ENCODE assay signal across 19 cellular contexts in genomic region chr19:11192957-11193939, GRCh38. TPM values are rescaled to one million over a fixed set of nuclear protein-coding genes. Genes with fewer than 3 reads are reported as not detected.
DNase-seq lines count a peak whose midpoint lies in the region; ATAC-seq and TF ChIP-seq lines count a peak whose summit lies in the region.
"Had no signal": no experiment of that assay in that cellular context is flagged by ENCODE, and none has a peak within 500 bp of the region (broad histone marks: within the 10 kb centered on the region; RNA-seq: fewer than 3 reads in every experiment).

No MANE protein-coding gene starts in this region.

- H3K36me3 Mint-ChIP-seq in naive thymus-derived CD8-positive, alpha-beta T cell, result no peaks in the 10 kb centered on the region

- peaks cover 3 to 19% (median 11%) of the 10 kb centered on the region in 5 donors for H3K27me3 Mint-ChIP-seq in naive thymus-derived CD8-positive, alpha-beta T cell

- TF ChIP-seq EP300 in gastroesophageal sphincter (IDR thresholded peaks at IDR 0.05) (no peak), upper lobe of left lung (IDR thresholded peaks at IDR 0.05) (no peak)

- peak; percentile 63 for DNase-seq in RWPE2 (ENCODE audit: low spot score)
- DNase-seq in upper lobe of left lung, result peak in 1 of 2 donors; percentile 84
- no peak for DNase-seq in naive thymus-derived CD8-positive, alpha-beta T cell
- DNase-seq in NCI-H1694 (lab: John Stamatoyannopoulos, UW), result no peak
- DNase-seq: activated B cell treated with CpG ODN at 0.5 μM for 24 hours; activated naive CD8-positive, alpha-beta T cell treated with anti-CD3 and anti-CD28 coated beads, Interleukin-2, amount 50 U/mL, for 24 hours; effector memory CD4-positive, alpha-beta T cell; H7; midbrain; MM.1S; NCI-H1694 treated with DMSO at 0.1 percent for 48 hours; NCI-H510A; SJCRH30; stimulated activated naive CD4-positive, alpha-beta T cell had no signal

- no peak for TF ChIP-seq CTCF in RWPE2 (IDR thresholded peaks at IDR 0.05; ENCODE audit: poor library complexity, severe bottlenecking)
- TF ChIP-seq CTCF in gastroesophageal sphincter (IDR thresholded peaks at IDR 0.05), result no peak
- no peak for TF ChIP-seq CTCF in upper lobe of left lung (IDR thresholded peaks at IDR 0.05)

- H3K9me3 Mint-ChIP-seq in naive thymus-derived CD8-positive, alpha-beta T cell, result no peaks in the 10 kb centered on the region
- H3K9me3 Mint-ChIP-seq: activated B cell treated with CpG ODN at 0.5 μM for 24 hours; activated naive CD8-positive, alpha-beta T cell treated with anti-CD3 and anti-CD28 coated beads, Interleukin-2, amount 50 U/mL, for 24 hours had no signal

- ATAC-seq in RWPE2 (ENCODE audit: low read depth) (no peak), gastroesophageal sphincter (no peak), upper lobe of left lung (ENCODE audit: low FRiP score in 2 of 2) (no peak), HG02870 (IDR thresholded peaks at IDR 0.05; ENCODE audit: unreplicated experiment) (no peak)
- no peak for ATAC-seq in naive thymus-derived CD8-positive, alpha-beta T cell
- ATAC-seq: activated naive CD8-positive, alpha-beta T cell treated with anti-CD3 and anti-CD28 coated beads, Interleukin-2, amount 50 U/mL, for 24 hours had no signal

- H3K27me3 ChIP-seq in RWPE2 (ENCODE audit: insufficient read depth, poor library complexity, severe bottlenecking) (no peaks in the 10 kb centered on the region), gastroesophageal sphincter (no peaks in the 10 kb centered on the region), rectal smooth muscle tissue (ENCODE audit: control insufficient read depth, insufficient read depth, low read length) (no peaks in the 10 kb centered on the region), upper lobe of left lung (no peaks in the 10 kb centered on the region)
- H3K27me3 ChIP-seq: cardiac muscle cell, SJCRH30 had no signal

- H3K9me3 ChIP-seq in RWPE2 (ENCODE audit: severe bottlenecking) (no peaks in the 10 kb centered on the region), gastroesophageal sphincter (no peaks in the 10 kb centered on the region), upper lobe of left lung (no peaks in the 10 kb centered on the region)
- H3K9me3 ChIP-seq: SJCRH30 had no signal

- H3K36me3 ChIP-seq in RWPE2 (ENCODE audit: low read depth), result peaks cover 27% of the 10 kb centered on the region
- peaks cover 0 to 60% of the 10 kb centered on the region in 2 donors for H3K36me3 ChIP-seq in gastroesophageal sphincter
- H3K36me3 ChIP-seq in rectal smooth muscle tissue (ENCODE audit: control insufficient read depth, insufficient read depth, low read length), result peaks cover 2% of the 10 kb centered on the region
- peaks cover 8 to 45% (median 19%) of the 10 kb centered on the region in 4 donors for H3K36me3 ChIP-seq in upper lobe of left lung

- no peak overlapping the region for H3K27ac Mint-ChIP-seq in naive thymus-derived CD8-positive, alpha-beta T cell
- H3K27ac Mint-ChIP-seq: activated B cell treated with CpG ODN at 0.5 μM for 24 hours; activated naive CD8-positive, alpha-beta T cell treated with anti-CD3 and anti-CD28 coated beads, Interleukin-2, amount 50 U/mL, for 24 hours had no signal

- TF ChIP-seq POLR2A in gastroesophageal sphincter (IDR thresholded peaks at IDR 0.05) (no peak), upper lobe of left lung (IDR thresholded peaks at IDR 0.05) (no peak)

- H3K4me3 ChIP-seq in RWPE2 (ENCODE audit: severe bottlenecking) (no peak overlapping the region), gastroesophageal sphincter (peak overlapping the region; percentile 0 to 86), rectal smooth muscle tissue (ENCODE audit: low read length) (peak overlapping the region; percentile 22), upper lobe of left lung (peak overlapping the region in 1 of 4 donors; percentile 84)
- H3K4me3 ChIP-seq: cardiac muscle cell, SJCRH30 had no signal

- no peak overlapping the region for H3K9ac ChIP-seq in rectal smooth muscle tissue (ENCODE audit: low read length)

- POLR2A ChIA-PET in naive thymus-derived CD8-positive, alpha-beta T cell (lab: Charles Lee), result no interaction called here

- H3K27ac ChIP-seq in RWPE2 (ENCODE audit: poor library complexity, severe bottlenecking) (no peak overlapping the region), gastroesophageal sphincter (peak overlapping the region; percentile 80 to 99 (median 96)), rectal smooth muscle tissue (ENCODE audit: low read depth, low read length) (peak overlapping the region; percentile 85), upper lobe of left lung (peak overlapping the region; percentile 16 to 92 (median 78))
- H3K27ac ChIP-seq: cardiac muscle cell, SJCRH30 had no signal

- no peak overlapping the region for H3K4me3 Mint-ChIP-seq in naive thymus-derived CD8-positive, alpha-beta T cell
- H3K4me3 Mint-ChIP-seq: activated B cell treated with CpG ODN at 0.5 μM for 24 hours; activated naive CD8-positive, alpha-beta T cell treated with anti-CD3 and anti-CD28 coated beads, Interleukin-2, amount 50 U/mL, for 24 hours had no signal

- H3K4me1 Mint-ChIP-seq in naive thymus-derived CD8-positive, alpha-beta T cell, result peaks cover 5 to 14% (median 10%) of the 10 kb centered on the region in 4 donors

- 51% methylated on average over 3 of the region's 68 CpGs; no CpG with 5 or more reads in 1 of the 2 donors for WGBS in gastroesophageal sphincter (ENCODE audit: low coverage in 1 of 2), 2 donors
- 95 to 97% methylated on average over 18 to 53 of the region's 68 CpGs for WGBS in upper lobe of left lung, 2 donors

- peaks cover 7% of the 10 kb centered on the region for H3K4me1 ChIP-seq in RWPE2 (ENCODE audit: insufficient read depth, poor library complexity, severe bottlenecking)
- peaks cover 2 to 92% (median 56%) of the 10 kb centered on the region in 3 donors for H3K4me1 ChIP-seq in gastroesophageal sphincter
- peaks cover 46% of the 10 kb centered on the region for H3K4me1 ChIP-seq in rectal smooth muscle tissue (ENCODE audit: control insufficient read depth, insufficient read depth, low read length)
- H3K4me1 ChIP-seq in upper lobe of left lung, result peaks cover 75 to 88% (median 80%) of the 10 kb centered on the region in 4 donors

RNA-seq across cellular contexts. Expression of gene KANK2, which starts 4.1 kb away (rescaled TPM):
- total RNA-seq in gastroesophageal sphincter, result 1,000 to 10,000 TPM in 3 of 4 donors, 100 to 1,000 TPM in 1; 913 to 1,808 (median 1,065) TPM
- total RNA-seq in upper lobe of left lung, result 100 to 1,000 TPM; 144 to 295 (median 240) TPM
- total RNA-seq in naive thymus-derived CD8-positive, alpha-beta T cell, result under 1 TPM; 0.23 to 0.36 TPM
- polyA plus RNA-seq in naive thymus-derived CD8-positive, alpha-beta T cell, result not detected

RNA-seq across cellular contexts. Expression of gene SPC24, which starts 37.7 kb away (rescaled TPM):
- total RNA-seq in gastroesophageal sphincter (1 to 10 TPM; 4.2 to 6.8 (median 5.7) TPM), upper lobe of left lung (10 to 100 TPM in 1 of 6 donors, 1 to 10 TPM in 4, not detected in 1; 1.4 to 13.3 (median 2.1) TPM)
- total RNA-seq in naive thymus-derived CD8-positive, alpha-beta T cell, result 1 to 10 TPM; 1.5 to 1.7 TPM
- under 1 TPM in 2 of 3 donors, not detected in 1; 0.16 to 0.47 TPM for polyA plus RNA-seq in naive thymus-derived CD8-positive, alpha-beta T cell

RNA-seq across cellular contexts. Expression of gene ANGPTL8, which starts 46.2 kb away (rescaled TPM):
- total RNA-seq in gastroesophageal sphincter (1 to 10 TPM in 1 of 4 donors, not detected in 3; 2.0 TPM), upper lobe of left lung (1 to 10 TPM in 1 of 6 donors, not detected in 5; 5.2 TPM)
- not detected for total RNA-seq in naive thymus-derived CD8-positive, alpha-beta T cell
- polyA plus RNA-seq in naive thymus-derived CD8-positive, alpha-beta T cell, result not detected
- total RNA-seq: activated B cell treated with CpG ODN at 0.5 μM for 24 hours; cardiac muscle cell; H7; SJCRH30; T-helper 2 cell treated with Interferon-gamma antibody and Interleukin-4, amounts not matched to agents 100 ng/mL and 5 ng/mL, for 36 hours had no signal

Comparison
In these comparisons a context has a peak if more than half of its experiments do, and no peak if none do; other contexts are left out.
1. RNA of gene KANK2, which starts 4.1 kb away (total RNA-seq): 913 to 1,808 TPM in gastroesophageal sphincter and 144 to 295 TPM in upper lobe of left lung; 0.23 to 0.36 TPM in naive thymus-derived CD8-positive, alpha-beta T cell; every median in the first group is over 100 times any median in the second.